Comparison of ENCODE assay signal across 19 cellular contexts in genomic region chr3:46354478-46354877, GRCh38. TPM values are rescaled to one million over a fixed set of nuclear protein-coding genes. Genes with fewer than 3 reads are reported as not detected.
DNase-seq lines count a peak whose midpoint lies in the region; ATAC-seq and TF ChIP-seq lines count a peak whose summit lies in the region.
"Had no signal": no experiment of that assay in that cellular context is flagged by ENCODE, and none has a peak within 500 bp of the region (broad histone marks: within the 10 kb centered on the region; RNA-seq: fewer than 3 reads in every experiment).

No MANE protein-coding gene starts in this region.

- no peak overlapping the region for H3K27ac ChIP-seq in CD4-positive, CD25-positive, alpha-beta regulatory T cell (ENCODE audit: insufficient read depth, low read length, poor library complexity, severe bottlenecking)
- H3K27ac ChIP-seq in DND-41 (ENCODE audit: low read length) (peak overlapping the region; percentile 34; the same call in 1 of the 2 replicates), mucosa of rectum (ENCODE audit: low read depth in 2 of 2, low read length in 2 of 2) (peak overlapping the region; percentile 10 to 66)
- H3K27ac ChIP-seq: colonic mucosa, hepatocyte had no signal

- no peaks in the 10 kb centered on the region for H3K36me3 ChIP-seq in CD4-positive, CD25-positive, alpha-beta regulatory T cell (ENCODE audit: control insufficient read depth, insufficient read depth, low read length)
- H3K36me3 ChIP-seq in DND-41 (ENCODE audit: insufficient read depth, low read length), result no peaks in the 10 kb centered on the region
- no peaks in the 10 kb centered on the region for H3K36me3 ChIP-seq in mucosa of rectum (ENCODE audit: control insufficient read depth in 2 of 2, insufficient read depth in 2 of 2, low read length in 2 of 2)
- H3K36me3 ChIP-seq: colonic mucosa had no signal

- H4K20me1 ChIP-seq in DND-41 (ENCODE audit: insufficient read depth, low read length), result no peaks in the 10 kb centered on the region

- TF ChIP-seq CTCF in DND-41 (IDR thresholded peaks at IDR 0.05; ENCODE audit: borderline replicate concordance, extremely low read depth, low read length, poor library complexity, severe bottlenecking), result no peak

- H3K4me1 ChIP-seq in CD4-positive, CD25-positive, alpha-beta regulatory T cell (ENCODE audit: control insufficient read depth, insufficient read depth, low read length, poor library complexity, severe bottlenecking), result peaks cover 20% of the 10 kb centered on the region
- H3K4me1 ChIP-seq in DND-41 (ENCODE audit: insufficient read depth, low read length) (peaks cover 44% of the 10 kb centered on the region), mucosa of rectum (ENCODE audit: control insufficient read depth in 2 of 2, insufficient read depth in 2 of 2, low read length in 2 of 2) (no peaks in the 10 kb centered on the region)
- H3K4me1 ChIP-seq: colonic mucosa had no signal

- H3K4me2 ChIP-seq in DND-41 (ENCODE audit: insufficient read depth, low read length), result no peak overlapping the region
- H3K4me2 ChIP-seq: hepatocyte had no signal

- H3K27me3 Mint-ChIP-seq in CD4-positive, CD25-positive, alpha-beta regulatory T cell, result peaks cover 4% of the 10 kb centered on the region
- H3K27me3 Mint-ChIP-seq in activated T-helper 17 cell treated with anti-CD3 and anti-CD28 coated beads, Interleukin-2, amount 50 U/mL, for 72 hours, result peaks cover 3% of the 10 kb centered on the region

- H3K4me3 Mint-ChIP-seq in CD4-positive, CD25-positive, alpha-beta regulatory T cell, result peak overlapping the region; percentile 66 to 78 (median 74)
- peak overlapping the region; percentile 55 for H3K4me3 Mint-ChIP-seq in activated T-helper 17 cell treated with anti-CD3 and anti-CD28 coated beads, Interleukin-2, amount 50 U/mL, for 72 hours
- H3K4me3 Mint-ChIP-seq: nephron progenitor cell had no signal

- H3K36me3 Mint-ChIP-seq in CD4-positive, CD25-positive, alpha-beta regulatory T cell, result no peaks in the 10 kb centered on the region
- no peaks in the 10 kb centered on the region for H3K36me3 Mint-ChIP-seq in activated T-helper 17 cell treated with anti-CD3 and anti-CD28 coated beads, Interleukin-2, amount 50 U/mL, for 72 hours (ENCODE audit: low read depth)

- peaks cover 0 to 3% (median 0%) of the 10 kb centered on the region in 7 donors for H3K9me3 Mint-ChIP-seq in CD4-positive, CD25-positive, alpha-beta regulatory T cell
- H3K9me3 Mint-ChIP-seq in activated T-helper 17 cell treated with anti-CD3 and anti-CD28 coated beads, Interleukin-2, amount 50 U/mL, for 72 hours, result no peaks in the 10 kb centered on the region
- H3K9me3 Mint-ChIP-seq: nephron progenitor cell had no signal

- no peak for ATAC-seq in CD4-positive, CD25-positive, alpha-beta regulatory T cell (ENCODE audit: low read depth in 2 of 2)
- ATAC-seq in DND-41 (ENCODE audit: insufficient read depth, low read depth) (no peak), GM21423 (IDR thresholded peaks at IDR 0.05; ENCODE audit: unreplicated experiment) (no peak)
- peak; percentile 27 for ATAC-seq in activated T-helper 17 cell treated with anti-CD3 and anti-CD28 coated beads, Interleukin-2, amount 50 U/mL, for 72 hours (replicated peaks)
- ATAC-seq: SK-N-SH treated with all-trans-retinoic acid at 6 μM for 48 hours had no signal

- H3K4me3 ChIP-seq in CD4-positive, CD25-positive, alpha-beta regulatory T cell (ENCODE audit: low read depth, low read length), result peak overlapping the region; percentile 63
- H3K4me3 ChIP-seq in DND-41 (ENCODE audit: low read depth in 1 of 2, low read length in 2 of 2) (no peak overlapping the region), mucosa of rectum (ENCODE audit: low read length in 2 of 2) (peak overlapping the region; percentile 10 to 53)
- H3K4me3 ChIP-seq: colonic mucosa, hepatocyte had no signal

- no peak for DNase-seq in CD4-positive, CD25-positive, alpha-beta regulatory T cell
- DNase-seq in DND-41, result no peak
- no peak for DNase-seq in SKM-1 treated with dmso at 0.1 percent for 144 hours (lab: John Stamatoyannopoulos, UW; ENCODE audit: unreplicated experiment)
- no peak for DNase-seq in SW480 (ENCODE audit: low spot score)
- DNase-seq: activated CD8-positive, alpha-beta memory T cell treated with anti-CD3 and anti-CD28 coated beads for 24 hours; colonic mucosa; DMS53; GOT3; islet precursor cell; NCI-H1694; NCI-H2227 treated with DMSO at 0.1 percent for 48 hours; nephron progenitor cell had no signal

- H3K4me1 Mint-ChIP-seq in CD4-positive, CD25-positive, alpha-beta regulatory T cell, result peaks cover 26 to 57% (median 45%) of the 10 kb centered on the region in 4 donors
- H3K4me1 Mint-ChIP-seq in activated T-helper 17 cell treated with anti-CD3 and anti-CD28 coated beads, Interleukin-2, amount 50 U/mL, for 72 hours, result peaks cover 45% of the 10 kb centered on the region
- H3K4me1 Mint-ChIP-seq: nephron progenitor cell had no signal

- no peak overlapping the region for H2AFZ ChIP-seq in DND-41 (ENCODE audit: low read depth, low read length)
- H2AFZ ChIP-seq: hepatocyte had no signal

- H3K9ac ChIP-seq in DND-41 (ENCODE audit: low read depth, low read length) (no peak overlapping the region; the same call in 1 of the 2 replicates), mucosa of rectum (ENCODE audit: low read depth in 1 of 2, low read length in 2 of 2) (peak overlapping the region; percentile 5 to 26)

- peak overlapping the region; percentile 6 to 57 (median 42) for H3K27ac Mint-ChIP-seq in CD4-positive, CD25-positive, alpha-beta regulatory T cell
- H3K27ac Mint-ChIP-seq in activated T-helper 17 cell treated with anti-CD3 and anti-CD28 coated beads, Interleukin-2, amount 50 U/mL, for 72 hours, result peak overlapping the region; percentile 49
- H3K27ac Mint-ChIP-seq: nephron progenitor cell had no signal

- H3K79me2 ChIP-seq in DND-41 (ENCODE audit: insufficient read depth, low read length), result no peaks in the 10 kb centered on the region
- H3K79me2 ChIP-seq: hepatocyte had no signal

- H3K9me3 ChIP-seq in CD4-positive, CD25-positive, alpha-beta regulatory T cell (ENCODE audit: control insufficient read depth in 2 of 2, low read length in 2 of 2), result no peaks in the 10 kb centered on the region
- no peaks in the 10 kb centered on the region for H3K9me3 ChIP-seq in DND-41 (ENCODE audit: insufficient read depth, low read length, severe bottlenecking)
- no peaks in the 10 kb centered on the region for H3K9me3 ChIP-seq in mucosa of rectum (ENCODE audit: control insufficient read depth in 2 of 2, low read length in 2 of 2)
- H3K9me3 ChIP-seq: colonic mucosa had no signal

- H3K27me3 ChIP-seq in CD4-positive, CD25-positive, alpha-beta regulatory T cell (ENCODE audit: control insufficient read depth, insufficient read depth, low read length), result no peaks in the 10 kb centered on the region
- H3K27me3 ChIP-seq in DND-41 (ENCODE audit: insufficient read depth, low read length, poor library complexity) (no peaks in the 10 kb centered on the region), mucosa of rectum (ENCODE audit: control insufficient read depth in 2 of 2, insufficient read depth in 2 of 2, low read length in 2 of 2) (no peaks in the 10 kb centered on the region)
- H3K27me3 ChIP-seq: colonic mucosa, hepatocyte had no signal

RNA-seq across cellular contexts. Expression of gene CCR2, which starts 0.6 kb away (rescaled TPM):
- 9.5 TPM for total RNA-seq in CD4-positive, CD25-positive, alpha-beta regulatory T cell
- 10 to 100 TPM; 14.4 to 25.6 (median 16.5) TPM for polyA plus RNA-seq in CD4-positive, CD25-positive, alpha-beta regulatory T cell
- 10 to 100 TPM in 1 of 2 donors, 1 to 10 TPM in 1; 2.9 to 17.5 TPM for total RNA-seq in activated T-helper 17 cell treated with anti-CD3 and anti-CD28 coated beads, Interleukin-2, amount 50 U/mL, for 72 hours
- total RNA-seq: endothelial cell of umbilical vein, lung microvascular endothelial cell had no signal
- polyA plus RNA-seq: endothelial cell of umbilical vein, hepatocyte had no signal

RNA-seq across cellular contexts. Expression of gene CCR5, which starts 16.3 kb away (rescaled TPM):
- total RNA-seq in CD4-positive, CD25-positive, alpha-beta regulatory T cell, result 18.2 TPM
- polyA plus RNA-seq in CD4-positive, CD25-positive, alpha-beta regulatory T cell, result 10 to 100 TPM; 10.9 to 18.6 (median 15.7) TPM
- total RNA-seq in activated T-helper 17 cell treated with anti-CD3 and anti-CD28 coated beads, Interleukin-2, amount 50 U/mL, for 72 hours, result 10 to 100 TPM in 1 of 2 donors, 1 to 10 TPM in 1; 2.2 to 13.8 TPM
- total RNA-seq: endothelial cell of umbilical vein, lung microvascular endothelial cell had no signal
- polyA plus RNA-seq: endothelial cell of umbilical vein, hepatocyte had no signal

RNA-seq across cellular contexts. Expression of gene CCRL2, which starts 52.6 kb away (rescaled TPM):
- total RNA-seq in CD4-positive, CD25-positive, alpha-beta regulatory T cell, result 10.6 TPM
- polyA plus RNA-seq in CD4-positive, CD25-positive, alpha-beta regulatory T cell, result 1 to 10 TPM; 1.4 to 2.2 (median 1.9) TPM
- total RNA-seq in activated T-helper 17 cell treated with anti-CD3 and anti-CD28 coated beads, Interleukin-2, amount 50 U/mL, for 72 hours, result 1 to 10 TPM; 2.1 to 3.7 TPM

Comparison
In these comparisons a context has a peak if more than half of its experiments do, and no peak if none do; other contexts are left out.
1. H3K4me3 ChIP-seq: peak in CD4-positive, CD25-positive, alpha-beta regulatory T cell (single experiment) and mucosa of rectum (2 of 2); none in DND-41 (0 of 2).